In the genomic region with DNA sequence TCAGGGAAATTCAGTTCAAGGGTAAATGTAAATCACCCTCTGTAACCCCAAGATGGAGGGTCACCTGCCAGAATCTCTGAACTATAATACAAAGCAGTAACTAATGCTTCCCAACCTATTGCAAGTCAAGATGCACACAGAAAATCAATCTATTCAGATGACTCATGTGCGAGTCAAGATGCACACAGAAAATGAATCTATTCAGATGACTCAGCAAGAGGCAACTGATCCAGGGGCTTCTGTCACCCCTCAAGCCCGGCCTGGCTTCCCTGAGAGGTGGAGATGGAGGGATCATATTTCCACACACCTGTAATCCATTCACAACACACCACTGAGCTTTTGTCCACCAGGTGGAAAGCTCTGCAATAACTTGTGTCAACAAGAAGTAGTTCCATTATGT, we compare ENCODE assay signal across 10 cellular contexts. TPM values are rescaled to one million over a fixed set of nuclear protein-coding genes. Genes with fewer than 3 reads are reported as not detected.
A peak's percentile ranks its signal among the peaks of the same experiment; 100 is the strongest.
DNase-seq lines count a peak whose midpoint lies in the region; ATAC-seq and TF ChIP-seq lines count a peak whose summit lies in the region.
"Had no signal": no experiment of that assay in that cellular context is flagged by ENCODE, and none has a peak within 500 bp of the region (broad histone marks: within the 10 kb centered on the region; RNA-seq: fewer than 3 reads in every experiment).

No MANE protein-coding gene starts in this region.

- intact Hi-C loops in left cardiac atrium (cut with DNase I) = no loop called here

- peaks cover 9% of the 10 kb centered on the region for H3K4me1 Mint-ChIP-seq in WTC11
- no peaks in the 10 kb centered on the region for H3K4me1 Mint-ChIP-seq in mesothelial cell of epicardium

- CTCF ChIA-PET in WTC11 (lab: Charles Lee) = interaction anchor here (0.6 kb wide), 1 partner anchor 777 kb away, joined by 5 read pairs; no protein-coding TSS in a partner anchor

- H3K9me3 Mint-ChIP-seq in WTC11 = peaks cover 11% of the 10 kb centered on the region; the same call in 1 of the 2 replicates
- H3K9me3 Mint-ChIP-seq in mesothelial cell of epicardium = peaks cover 26% of the 10 kb centered on the region

- DNase-seq in DMS153 (lab: John Stamatoyannopoulos, UW) (peak; percentile 96), HT1080 (ENCODE audit: low read depth) (peak; percentile 87), NCI-H748 treated with DMSO at 0.1 percent for 48 hours (lab: John Stamatoyannopoulos, UW) (peak; percentile 100), epithelial cell of esophagus (ENCODE audit: low read depth) (peak; percentile 55), WTC11 (ENCODE audit: low spot score) (no peak), mesothelial cell of epicardium (ENCODE audit: low spot score in 2 of 2, unreplicated experiment in 2 of 2) (no peak), left cardiac atrium (no peak)
- DNase-seq: effector memory CD4-positive, alpha-beta T cell had no signal

- H3K4me3 Mint-ChIP-seq in WTC11 (no peak overlapping the region), mesothelial cell of epicardium (no peak overlapping the region)

- ATAC-seq in WTC11 = no peak
- ATAC-seq in HG03196 (IDR thresholded peaks at IDR 0.05; ENCODE audit: unreplicated experiment) = no peak
- no peak for ATAC-seq in left cardiac atrium

- POLR2A ChIA-PET in WTC11 (lab: Charles Lee) = no interaction called here

- H3K27me3 Mint-ChIP-seq in WTC11 (ENCODE audit: low read depth) (peaks cover 9% of the 10 kb centered on the region), mesothelial cell of epicardium (ENCODE audit: low read depth) (peaks cover 19% of the 10 kb centered on the region)

- H3K27ac Mint-ChIP-seq in WTC11 (no peak overlapping the region), mesothelial cell of epicardium (no peak overlapping the region)

- TF ChIP-seq CTCF in epithelial cell of esophagus (IDR thresholded peaks at IDR 0.05; ENCODE audit: insufficient read depth, low read depth, low read length, missing control alignments) (no peak), WTC11 (IDR thresholded peaks at IDR 0.05) (no peak), mesothelial cell of epicardium (IDR thresholded peaks at IDR 0.05; ENCODE audit: unreplicated experiment) (no peak)

- no peak overlapping the region for H3K4me3 ChIP-seq in epithelial cell of esophagus (ENCODE audit: low read length)
- H3K4me3 ChIP-seq: SK-N-MC had no signal

- no peaks in the 10 kb centered on the region for H3K36me3 Mint-ChIP-seq in WTC11
- H3K36me3 Mint-ChIP-seq in mesothelial cell of epicardium = no peaks in the 10 kb centered on the region

TF ChIP-seq in WTC11, 78 proteins besides CTCF, POLR2A, EP300 and RAD21:
- TF ChIP-seq EMX1 (CRISPR knock-in tag; IDR thresholded peaks at IDR 0.05) (no peak), NR1H2 (CRISPR knock-in tag; IDR thresholded peaks at IDR 0.05) (no peak), CREB1 (CRISPR knock-in tag; IDR thresholded peaks at IDR 0.05) (no peak), GTF2I (CRISPR knock-in tag; conservative IDR thresholded peaks at IDR 0.05) (no peak), KAT7 (CRISPR knock-in tag; IDR thresholded peaks at IDR 0.05; ENCODE audit: borderline replicate concordance) (no peak), SMAD4 (CRISPR knock-in tag; IDR thresholded peaks at IDR 0.05) (no peak), FOXP1 (CRISPR knock-in tag; IDR thresholded peaks at IDR 0.05; ENCODE audit: borderline replicate concordance) (no peak), MYBL2 (CRISPR knock-in tag; IDR thresholded peaks at IDR 0.05) (no peak), ZBTB43 (CRISPR knock-in tag; IDR thresholded peaks at IDR 0.05) (no peak), NR2C2 (CRISPR knock-in tag; IDR thresholded peaks at IDR 0.05) (no peak), NR3C1 (CRISPR knock-in tag; conservative IDR thresholded peaks at IDR 0.05; ENCODE audit: low read depth) (no peak), ZNF396 (CRISPR knock-in tag; IDR thresholded peaks at IDR 0.05; ENCODE audit: borderline replicate concordance) (no peak), AFF4 (CRISPR knock-in tag; IDR thresholded peaks at IDR 0.05; ENCODE audit: borderline replicate concordance) (no peak), JAZF1 (CRISPR knock-in tag; IDR thresholded peaks at IDR 0.05) (no peak), ZNF317 (CRISPR knock-in tag; IDR thresholded peaks at IDR 0.05; ENCODE audit: borderline replicate concordance, low read depth) (no peak)
- TF ChIP-seq, protein P1, sequence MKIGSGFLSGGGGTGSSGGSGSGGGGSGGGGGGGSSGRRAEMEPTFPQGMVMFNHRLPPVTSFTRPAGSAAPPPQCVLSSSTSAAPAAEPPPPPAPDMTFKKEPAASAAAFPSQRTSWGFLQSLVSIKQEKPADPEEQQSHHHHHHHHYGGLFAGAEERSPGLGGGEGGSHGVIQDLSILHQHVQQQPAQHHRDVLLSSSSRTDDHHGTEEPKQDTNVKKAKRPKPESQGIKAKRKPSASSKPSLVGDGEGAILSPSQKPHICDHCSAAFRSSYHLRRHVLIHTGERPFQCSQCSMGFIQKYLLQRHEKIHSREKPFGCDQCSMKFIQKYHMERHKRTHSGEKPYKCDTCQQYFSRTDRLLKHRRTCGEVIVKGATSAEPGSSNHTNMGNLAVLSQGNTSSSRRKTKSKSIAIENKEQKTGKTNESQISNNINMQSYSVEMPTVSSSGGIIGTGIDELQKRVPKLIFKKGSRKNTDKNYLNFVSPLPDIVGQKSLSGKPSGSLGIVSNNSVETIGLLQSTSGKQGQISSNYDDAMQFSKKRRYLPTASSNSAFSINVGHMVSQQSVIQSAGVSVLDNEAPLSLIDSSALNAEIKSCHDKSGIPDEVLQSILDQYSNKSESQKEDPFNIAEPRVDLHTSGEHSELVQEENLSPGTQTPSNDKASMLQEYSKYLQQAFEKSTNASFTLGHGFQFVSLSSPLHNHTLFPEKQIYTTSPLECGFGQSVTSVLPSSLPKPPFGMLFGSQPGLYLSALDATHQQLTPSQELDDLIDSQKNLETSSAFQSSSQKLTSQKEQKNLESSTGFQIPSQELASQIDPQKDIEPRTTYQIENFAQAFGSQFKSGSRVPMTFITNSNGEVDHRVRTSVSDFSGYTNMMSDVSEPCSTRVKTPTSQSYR (CRISPR knock-in tag; IDR thresholded peaks at IDR 0.05) = no peak
- TF ChIP-seq, protein P2, sequence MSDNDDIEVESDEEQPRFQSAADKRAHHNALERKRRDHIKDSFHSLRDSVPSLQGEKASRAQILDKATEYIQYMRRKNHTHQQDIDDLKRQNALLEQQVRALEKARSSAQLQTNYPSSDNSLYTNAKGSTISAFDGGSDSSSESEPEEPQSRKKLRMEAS (CRISPR knock-in tag; IDR thresholded peaks at IDR 0.05) = no peak
- TF ChIP-seq, protein P3, sequence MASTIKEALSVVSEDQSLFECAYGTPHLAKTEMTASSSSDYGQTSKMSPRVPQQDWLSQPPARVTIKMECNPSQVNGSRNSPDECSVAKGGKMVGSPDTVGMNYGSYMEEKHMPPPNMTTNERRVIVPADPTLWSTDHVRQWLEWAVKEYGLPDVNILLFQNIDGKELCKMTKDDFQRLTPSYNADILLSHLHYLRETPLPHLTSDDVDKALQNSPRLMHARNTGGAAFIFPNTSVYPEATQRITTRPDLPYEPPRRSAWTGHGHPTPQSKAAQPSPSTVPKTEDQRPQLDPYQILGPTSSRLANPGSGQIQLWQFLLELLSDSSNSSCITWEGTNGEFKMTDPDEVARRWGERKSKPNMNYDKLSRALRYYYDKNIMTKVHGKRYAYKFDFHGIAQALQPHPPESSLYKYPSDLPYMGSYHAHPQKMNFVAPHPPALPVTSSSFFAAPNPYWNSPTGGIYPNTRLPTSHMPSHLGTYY (CRISPR knock-in tag; IDR thresholded peaks at IDR 0.05) = no peak

RNA-seq across cellular contexts. Expression of gene HIVEP3, which starts 17.4 kb away (rescaled TPM):
- 4.8 and 6.2 TPM in 2 replicates for total RNA-seq in HT1080 (2014; rRNA removed; shearing (Covaris generic))
- polyA plus RNA-seq in HT1080 (2015; cell fraction: cytosol; rRNA removed) = 15.3 and 17.2 TPM in 2 replicates
- polyA plus RNA-seq in HT1080 (2015; cell fraction: nucleus; rRNA removed) = 7.6 and 7.9 TPM in 2 replicates
- total RNA-seq in WTC11 (2021) = 0.44 to 0.57 TPM (median 0.55 TPM) in 3 replicates
- total RNA-seq in mesothelial cell of epicardium = 8.5 to 9.0 TPM (median 8.9 TPM) in 3 replicates
- 1 to 10 TPM; 6.6 to 7.2 TPM for total RNA-seq in left cardiac atrium

Comparison
In these comparisons a context has a peak if more than half of its experiments do, and no peak if none do; other contexts are left out.
1. DNase-seq: peak in DMS153 (single experiment), HT1080 (single experiment), NCI-H748 treated with DMSO at 0.1 percent for 48 hours (single experiment) and epithelial cell of esophagus (single experiment); none in WTC11 (single experiment), mesothelial cell of epicardium (0 of 2) and left cardiac atrium (single experiment).